ENCODE assay signal across 25 cellular contexts in the genomic region with DNA sequence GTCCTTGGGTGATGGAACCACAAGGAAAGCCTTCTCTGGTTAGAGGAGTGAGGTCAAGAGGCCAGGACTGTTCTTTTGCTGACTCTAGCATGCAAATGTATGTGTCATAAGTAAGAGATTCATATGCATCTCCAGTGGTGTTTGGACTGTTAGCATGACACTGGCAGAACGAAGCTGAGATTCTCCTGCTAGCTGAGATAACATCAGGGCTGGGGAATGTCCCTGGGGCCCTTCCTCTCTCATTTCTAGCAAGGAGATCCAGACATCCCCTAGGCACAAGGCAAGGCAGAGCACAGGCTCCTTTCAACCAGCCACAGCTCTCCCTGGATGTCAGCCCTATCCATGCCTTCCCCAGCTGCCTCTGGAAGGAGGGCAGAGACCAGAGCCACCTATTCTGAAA.
A peak's percentile ranks its signal among the peaks of the same experiment; 100 is the strongest.
DNase-seq lines count a peak whose midpoint lies in the region; ATAC-seq and TF ChIP-seq lines count a peak whose summit lies in the region.
"Had no signal": no experiment of that assay in that cellular context is flagged by ENCODE, and none has a peak within 500 bp of the region (broad histone marks: within the 10 kb centered on the region; RNA-seq: fewer than 3 reads in every experiment).

No MANE protein-coding gene starts in this region.

- H3K9me3 Mint-ChIP-seq in activated naive CD4-positive, alpha-beta T cell treated with anti-CD3 and anti-CD28 coated beads, Interleukin-2, amount 50 U/mL, for 72 hours: no peaks in the 10 kb centered on the region
- H3K9me3 Mint-ChIP-seq: activated CD4-positive, alpha-beta T cell treated with anti-CD3 and anti-CD28 coated beads, Interleukin-2, amount 10 ng/mL, durations not matched to agents 24 days and 14 days; activated naive CD8-positive, alpha-beta T cell treated with anti-CD3 and anti-CD28 coated beads, Interleukin-2, amount 10 ng/mL, durations not matched to agents 7 days and 5 days; activated T-helper 2 cell treated with anti-CD3 and anti-CD28 coated beads, Interferon-gamma antibody, Interleukin-2, Interleukin-4, amounts not matched to agents 10 μg/mL and 5 μg/mL and 100 μg/mL, durations not matched to agents 14 hours and 24 hours and 36 hours; T-cell had no signal

- H3K4me1 ChIP-seq in mammary epithelial cell (ENCODE audit: insufficient read depth, low read length): no peaks in the 10 kb centered on the region
- H3K4me1 ChIP-seq in breast epithelium: no peaks in the 10 kb centered on the region
- H3K4me1 ChIP-seq: vagina had no signal

- no peak for TF ChIP-seq CTCF in mammary epithelial cell (conservative IDR thresholded peaks at IDR 0.05 in 1 of 2, IDR thresholded peaks at IDR 0.05 in 1 of 2; ENCODE audit: extremely low read depth in 1 of 2, insufficient read depth in 1 of 2, low read depth in 1 of 2, low read length in 2 of 2)
- TF ChIP-seq CTCF in breast epithelium (IDR thresholded peaks at IDR 0.05): no peak

- no peak overlapping the region for H3K4me2 ChIP-seq in mammary epithelial cell (ENCODE audit: insufficient read depth, low read depth, low read length)

- H3K9me3 ChIP-seq in mammary epithelial cell (replicated peaks; ENCODE audit: insufficient read depth, low read length) (no peaks in the 10 kb centered on the region), breast epithelium (no peaks in the 10 kb centered on the region)
- H3K9me3 ChIP-seq: vagina had no signal

- H3K9ac ChIP-seq in mammary epithelial cell (ENCODE audit: insufficient read depth, low read length): no peak overlapping the region

- H3K36me3 ChIP-seq in mammary epithelial cell (ENCODE audit: insufficient read depth, low read length) (no peaks in the 10 kb centered on the region), breast epithelium (no peaks in the 10 kb centered on the region)
- H3K36me3 ChIP-seq: vagina had no signal

- H3K27ac ChIP-seq in mammary epithelial cell (ENCODE audit: insufficient read depth, low read depth, low read length) (no peak overlapping the region), breast epithelium (no peak overlapping the region)
- H3K27ac ChIP-seq: vagina had no signal

- in situ Hi-C loops in mammary epithelial cell (cut with MboI; ENCODE audit: low sequenced_read_pairs in 2 of 2): no loop called here

- peaks cover 2% of the 10 kb centered on the region for H3K27me3 ChIP-seq in mammary epithelial cell (ENCODE audit: insufficient read depth, low read length)
- no peaks in the 10 kb centered on the region for H3K27me3 ChIP-seq in breast epithelium
- H3K27me3 ChIP-seq: vagina had no signal

- no peaks in the 10 kb centered on the region for H3K79me2 ChIP-seq in mammary epithelial cell (ENCODE audit: insufficient read depth, low read length)

- peak overlapping the region; percentile 13 for H2AFZ ChIP-seq in mammary epithelial cell (ENCODE audit: low read depth, low read length)

- BruUV-seq in mammary epithelial cell (replicated peaks; lab: Mats Ljungman, UMichigan): no TSS peak

- DNase-seq in mammary epithelial cell (peak; percentile 5), breast epithelium (ENCODE audit: low spot score in 2 of 2) (no peak), SK-N-DZ (ENCODE audit: low spot score) (peak; percentile 1), foreskin melanocyte (peak; percentile 10), stromal cell of bone marrow (ENCODE audit: low read depth) (peak; percentile 19), nucleus accumbens (lab: John Stamatoyannopoulos, UW) (no peak)
- DNase-seq in activated naive CD4-positive, alpha-beta T cell treated with anti-CD3 and anti-CD28 coated beads, Interleukin-2, amount 50 U/mL, for 72 hours (ENCODE audit: low spot score in 2 of 2): no peak
- DNase-seq: 8988T; activated CD4-positive, alpha-beta T cell treated with anti-CD3 and anti-CD28 coated beads, Interleukin-2, amount 10 ng/mL, durations not matched to agents 24 days and 14 days; activated naive CD8-positive, alpha-beta T cell treated with anti-CD3 and anti-CD28 coated beads, Interleukin-2, amount 10 ng/mL, durations not matched to agents 7 days and 5 days; C1 segment of cervical spinal cord; dermis blood vessel endothelial cell; GDM1; hypothalamus; NCI-H1436 treated with DMSO at 0.1 percent for 48 hours; NCI-H2171; NCI-H69; right cardiac atrium; Right ventricle myocardium superior; T-cell had no signal

- 0% methylated on average over 1 of the region's 1 CpG for WGBS in mammary epithelial cell (ENCODE audit: low coverage, missing lambda C conversion rate)

- H3K36me3 Mint-ChIP-seq in activated naive CD4-positive, alpha-beta T cell treated with anti-CD3 and anti-CD28 coated beads, Interleukin-2, amount 50 U/mL, for 72 hours: no peaks in the 10 kb centered on the region
- H3K36me3 Mint-ChIP-seq: activated naive CD8-positive, alpha-beta T cell treated with anti-CD3 and anti-CD28 coated beads, Interleukin-2, amount 10 ng/mL, durations not matched to agents 7 days and 5 days; T-cell had no signal

- H4K20me1 ChIP-seq in mammary epithelial cell (ENCODE audit: insufficient read depth, low read length): no peaks in the 10 kb centered on the region

- dilution Hi-C loops in mammary epithelial cell (cut with HindIII; ENCODE audit: low sequenced_read_pairs): no loop called here

- H3K27ac Mint-ChIP-seq in activated naive CD4-positive, alpha-beta T cell treated with anti-CD3 and anti-CD28 coated beads, Interleukin-2, amount 50 U/mL, for 72 hours: no peak overlapping the region
- H3K27ac Mint-ChIP-seq: activated CD4-positive, alpha-beta T cell treated with anti-CD3 and anti-CD28 coated beads, Interleukin-2, amount 10 ng/mL, durations not matched to agents 24 days and 14 days; activated naive CD8-positive, alpha-beta T cell treated with anti-CD3 and anti-CD28 coated beads, Interleukin-2, amount 10 ng/mL, durations not matched to agents 7 days and 5 days; activated T-helper 2 cell treated with anti-CD3 and anti-CD28 coated beads, Interferon-gamma antibody, Interleukin-2, Interleukin-4, amounts not matched to agents 10 μg/mL and 5 μg/mL and 100 μg/mL, durations not matched to agents 14 hours and 24 hours and 36 hours; T-cell had no signal

- ATAC-seq in HG02763 (IDR thresholded peaks at IDR 0.05; ENCODE audit: unreplicated experiment): no peak
- ATAC-seq in activated naive CD4-positive, alpha-beta T cell treated with anti-CD3 and anti-CD28 coated beads, Interleukin-2, amount 50 U/mL, for 72 hours: no peak
- ATAC-seq: GM12878, right cardiac atrium, T-cell had no signal

- CTCF ChIA-PET in mammary epithelial cell (lab: Charles Lee; ENCODE audit: low non-redundant PET): no interaction called here

- no peak overlapping the region for H3K4me3 ChIP-seq in mammary epithelial cell (replicated peaks in 1 of 3; ENCODE audit: insufficient read depth in 1 of 3, low read depth in 2 of 3, low read length in 3 of 3)
- no peak overlapping the region for H3K4me3 ChIP-seq in breast epithelium
- H3K4me3 ChIP-seq: GM12878, lung, vagina had no signal

- TF ChIP-seq POLR2A in breast epithelium (IDR thresholded peaks at IDR 0.05): no peak

- intact Hi-C loops in mammary epithelial cell (cut with micrococcal nuclease) (no loop called here), breast epithelium (cut with DNase I; ENCODE audit: low total_unique reads) (no loop called here)

Comparison
In these comparisons a context has a peak if more than half of its experiments do, and no peak if none do; other contexts are left out.
1. DNase-seq: peak in mammary epithelial cell (single experiment), SK-N-DZ (single experiment), foreskin melanocyte (single experiment) and stromal cell of bone marrow (single experiment); none in breast epithelium (0 of 2), nucleus accumbens (0 of 56) and activated naive CD4-positive, alpha-beta T cell treated with anti-CD3 and anti-CD28 coated beads, Interleukin-2, amount 50 U/mL, for 72 hours (0 of 2).